31 cellular contexts compared by ENCODE assay signal in the genomic region with DNA sequence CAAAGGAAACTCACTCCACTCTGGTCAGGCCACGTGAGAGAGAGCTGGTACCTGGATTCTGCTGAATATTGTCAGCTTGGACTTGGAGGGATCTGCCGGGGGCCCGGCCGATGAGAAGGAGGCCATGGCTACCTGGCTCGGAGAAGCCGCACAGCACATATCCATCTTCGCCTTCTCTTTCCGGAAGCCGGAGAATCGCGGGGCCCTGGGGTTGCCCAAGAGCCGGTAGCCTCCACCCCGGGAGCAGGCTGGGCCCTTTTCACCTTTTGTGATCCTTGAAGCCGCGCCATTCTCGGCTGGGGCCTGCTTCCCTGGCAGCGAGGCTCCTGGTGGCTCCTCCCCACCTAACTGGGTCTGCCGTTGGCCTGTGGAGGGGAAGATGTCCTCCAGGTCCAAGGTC. TPM values are rescaled to one million over a fixed set of nuclear protein-coding genes. Genes with fewer than 3 reads are reported as not detected.
"Had no signal": no experiment of that assay in that cellular context is flagged by ENCODE, and none has a peak within 500 bp of the region (broad histone marks: within the 10 kb centered on the region; RNA-seq: fewer than 3 reads in every experiment).

No MANE protein-coding gene starts in this region.

- H3K4me1 Mint-ChIP-seq: brain had no signal

- H3K9me3 Mint-ChIP-seq: activated CD4-positive, alpha-beta memory T cell treated with anti-CD3 and anti-CD28 coated beads, Interleukin-2, amount 10 ng/mL, durations not matched to agents 7 days and 5 days; activated naive CD4-positive, alpha-beta T cell treated with anti-CD3 and anti-CD28 coated beads, Interleukin-2, amount 50 U/mL, for 24 hours; activated T-cell treated with anti-CD3 and anti-CD28 coated beads, Interleukin-2, amount 50 U/mL, for 72 hours; activated T-helper 17 cell treated with anti-CD3 and anti-CD28 coated beads, Interleukin-2, amount 50 U/mL, for 72 hours; brain had no signal

- H3K4me1 ChIP-seq: SJCRH30 had no signal

- H3K36me3 Mint-ChIP-seq: activated CD8-positive, alpha-beta memory T cell treated with anti-CD3 and anti-CD28 coated beads, Interleukin-2, amount 10 ng/mL, durations not matched to agents 7 days and 5 days; activated naive CD4-positive, alpha-beta T cell treated with anti-CD3 and anti-CD28 coated beads, Interleukin-2, amount 50 U/mL, for 24 hours; brain had no signal

- H3K9me3 ChIP-seq: SJCRH30 had no signal

- H3K36me3 ChIP-seq: SJCRH30, WERI-Rb-1 had no signal

- H3K27ac ChIP-seq: SJCRH30, SK-N-MC, WERI-Rb-1 had no signal

- H3K4me3 ChIP-seq: K562, SJCRH30, SK-N-MC had no signal

- H3K27ac Mint-ChIP-seq: activated CD4-positive, alpha-beta memory T cell treated with anti-CD3 and anti-CD28 coated beads, Interleukin-2, amount 10 ng/mL, durations not matched to agents 7 days and 5 days; activated CD8-positive, alpha-beta memory T cell treated with anti-CD3 and anti-CD28 coated beads, Interleukin-2, amount 10 ng/mL, durations not matched to agents 7 days and 5 days; activated naive CD4-positive, alpha-beta T cell treated with anti-CD3 and anti-CD28 coated beads, Interleukin-2, amount 50 U/mL, for 24 hours; activated T-cell treated with anti-CD3 and anti-CD28 coated beads, Interleukin-2, amount 50 U/mL, for 72 hours; activated T-helper 17 cell treated with anti-CD3 and anti-CD28 coated beads, Interleukin-2, amount 50 U/mL, for 72 hours; brain had no signal

- ATAC-seq: activated CD8-positive, alpha-beta memory T cell treated with anti-CD3 and anti-CD28 coated beads, Interleukin-2, amount 10 ng/mL, durations not matched to agents 7 days and 5 days; activated T-cell treated with anti-CD3 and anti-CD28 coated beads, Interleukin-2, amount 50 U/mL, for 72 hours; activated T-helper 17 cell treated with anti-CD3 and anti-CD28 coated beads, Interleukin-2, amount 50 U/mL, for 72 hours; K562; Panc1 had no signal

- DNase-seq: activated CD4-positive, alpha-beta memory T cell treated with anti-CD3 and anti-CD28 coated beads, Interleukin-2, amount 10 ng/mL, durations not matched to agents 7 days and 5 days; activated CD4-positive, alpha-beta T cell treated with anti-CD3 and anti-CD28 coated beads for 1 hour; activated CD4-positive, alpha-beta T cell treated with anti-CD3 and anti-CD28 coated beads for 48 hours; activated CD4-positive, CD25-positive, alpha-beta regulatory T cell; activated CD8-positive, alpha-beta memory T cell treated with anti-CD3 and anti-CD28 coated beads for 24 hours; activated CD8-positive, alpha-beta memory T cell treated with anti-CD3 and anti-CD28 coated beads, Interleukin-2, amount 10 ng/mL, durations not matched to agents 7 days and 5 days; activated CD8-positive, alpha-beta memory T cell treated with anti-CD3 and anti-CD28 coated beads, Interleukin-2, amount 50 U/mL, for 48 hours; activated gamma-delta T cell; activated naive CD4-positive, alpha-beta T cell treated with Interleukin-2 at 50 U/mL for 16 hours; activated T-cell treated with anti-CD3 and anti-CD28 coated beads, Interleukin-2, amount 50 U/mL, for 1 hour; activated T-cell treated with anti-CD3 and anti-CD28 coated beads, Interleukin-2, amount 50 U/mL, for 72 hours; anterior cingulate cortex; NCI-H1092 treated with DMSO at 0.1 percent for 48 hours; NCI-H1417; NCI-H187; NCI-H2029 treated with DMSO at 0.1 percent for 48 hours; NCI-H2107; NCI-H345; NCI-H524 treated with DMSO at 0.1 percent for 48 hours; SHP77; SJCRH30; T1000; WERI-Rb-1 had no signal

- H3K4me3 Mint-ChIP-seq: activated CD4-positive, alpha-beta memory T cell treated with anti-CD3 and anti-CD28 coated beads, Interleukin-2, amount 10 ng/mL, durations not matched to agents 7 days and 5 days; activated CD8-positive, alpha-beta memory T cell treated with anti-CD3 and anti-CD28 coated beads, Interleukin-2, amount 10 ng/mL, durations not matched to agents 7 days and 5 days; activated naive CD4-positive, alpha-beta T cell treated with anti-CD3 and anti-CD28 coated beads, Interleukin-2, amount 50 U/mL, for 24 hours; activated T-helper 17 cell treated with anti-CD3 and anti-CD28 coated beads, Interleukin-2, amount 50 U/mL, for 72 hours; brain had no signal

RNA-seq across cellular contexts. Expression of a gene that starts 28.9 kb away (rescaled TPM):
- total RNA-seq: NCI-H460, RPMI7951, SJCRH30 had no signal
